Comparison of ENCODE assay signal across 10 cellular contexts in the genomic region with DNA sequence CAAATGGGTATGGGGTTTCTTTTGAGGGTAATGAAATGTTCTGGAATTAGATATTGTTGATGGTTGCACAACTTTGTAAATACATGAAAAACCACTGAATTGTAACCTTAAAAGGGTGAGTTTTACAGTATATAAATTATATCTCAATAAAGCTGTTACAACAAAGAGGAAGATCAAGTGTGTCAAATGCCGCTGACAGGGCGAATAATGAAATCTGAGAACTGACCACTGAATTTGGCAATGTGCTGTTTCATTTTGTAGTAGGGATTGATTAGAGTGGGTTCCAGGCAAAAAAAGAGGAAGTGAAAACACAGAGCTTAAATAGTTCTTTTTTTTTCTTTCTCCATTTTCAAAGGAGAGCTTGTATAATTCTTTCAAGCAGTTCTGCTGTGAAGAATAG.
DNase-seq lines count a peak whose midpoint lies in the region; ATAC-seq and TF ChIP-seq lines count a peak whose summit lies in the region.
"Had no signal": no experiment of that assay in that cellular context is flagged by ENCODE, and none has a peak within 500 bp of the region (broad histone marks: within the 10 kb centered on the region; RNA-seq: fewer than 3 reads in every experiment).

No MANE protein-coding gene starts in this region.

- no peak overlapping the region for H3K9ac ChIP-seq in mesendoderm (ENCODE audit: low read length)

- ATAC-seq in GM18498 (IDR thresholded peaks at IDR 0.05; ENCODE audit: unreplicated experiment) (peak; percentile 96), GM21723 (IDR thresholded peaks at IDR 0.05; ENCODE audit: unreplicated experiment) (peak; percentile 91), HG03575 (IDR thresholded peaks at IDR 0.05; ENCODE audit: extremely low read depth, insufficient number of reproducible peaks, low FRiP score, unreplicated experiment) (peak; percentile 93), esophagus mucosa (no peak)

- no peak overlapping the region for H2BK5ac ChIP-seq in mesendoderm (ENCODE audit: low read length)

- no peak overlapping the region for H3K56ac ChIP-seq in mesendoderm (ENCODE audit: low read length)

- H3K4me1 ChIP-seq in left ventricle myocardium inferior, result no peaks in the 10 kb centered on the region
- H3K4me1 ChIP-seq in mesendoderm (ENCODE audit: control insufficient read depth, low read depth, low read length), result no peaks in the 10 kb centered on the region

- no peaks in the 10 kb centered on the region for H3K9me3 ChIP-seq in left ventricle myocardium inferior (replicated peaks)

- intact Hi-C loops in left ventricle myocardium inferior (cut with micrococcal nuclease), result no loop called here

- H3K4me3 ChIP-seq in left ventricle myocardium inferior (no peak overlapping the region), mesendoderm (ENCODE audit: low read length) (no peak overlapping the region)

- H3K36me3 ChIP-seq in left ventricle myocardium inferior, result no peaks in the 10 kb centered on the region
- no peaks in the 10 kb centered on the region for H3K36me3 ChIP-seq in mesendoderm (ENCODE audit: control insufficient read depth, insufficient read depth, low read length)

- H4K8ac ChIP-seq in mesendoderm (ENCODE audit: low read depth, low read length), result no peak overlapping the region

- H3K79me1 ChIP-seq in mesendoderm (ENCODE audit: low read length), result no peaks in the 10 kb centered on the region

- H3K18ac ChIP-seq in mesendoderm (ENCODE audit: low read length), result no peak overlapping the region

- H2BK120ac ChIP-seq in mesendoderm (ENCODE audit: low read depth, low read length), result no peak overlapping the region

- no peaks in the 10 kb centered on the region for H3K79me2 ChIP-seq in mesendoderm (ENCODE audit: control insufficient read depth, insufficient read depth, low read length)

- no CpG with 5 or more reads among the region's 2 CpGs for WGBS in mesendoderm (ENCODE audit: extremely low coverage, insufficient coverage, low lambda C conversion rate)

- H3K27ac ChIP-seq in left ventricle myocardium inferior (replicated peaks), result peak overlapping the region; percentile 28
- H3K27ac ChIP-seq in mesendoderm (ENCODE audit: low read depth, low read length), result no peak overlapping the region

- no peak overlapping the region for H3K23ac ChIP-seq in mesendoderm (ENCODE audit: low read length)

- no peak overlapping the region for H3K4ac ChIP-seq in mesendoderm (ENCODE audit: low read depth, low read length)

- no peaks in the 10 kb centered on the region for H3K27me3 ChIP-seq in left ventricle myocardium inferior (ENCODE audit: low read depth)
- no peaks in the 10 kb centered on the region for H3K27me3 ChIP-seq in mesendoderm (ENCODE audit: insufficient read depth, low read length, poor library complexity)

- H2BK15ac ChIP-seq in mesendoderm (replicated peaks; ENCODE audit: low read depth), result no peak overlapping the region

- H4K5ac ChIP-seq in mesendoderm (ENCODE audit: low read length), result no peak overlapping the region

- no peak for TF ChIP-seq CTCF in left ventricle myocardium inferior (IDR thresholded peaks at IDR 0.05; ENCODE audit: borderline replicate concordance)

- H3K4me2 ChIP-seq in mesendoderm (ENCODE audit: low read length), result no peak overlapping the region

- H2AK5ac ChIP-seq in mesendoderm (ENCODE audit: low read length), result no peak overlapping the region

- DNase-seq in left ventricle myocardium inferior (no peak), NCI-H1092 treated with DMSO at 0.1 percent for 48 hours (lab: John Stamatoyannopoulos, UW) (no peak), mesendoderm (no peak), DMS153 (lab: John Stamatoyannopoulos, UW) (no peak)
- DNase-seq: activated CD8-positive, alpha-beta memory T cell treated with anti-CD3 and anti-CD28 coated beads, Interleukin-2, amount 50 U/mL, for 4 hours; NCI-H187 had no signal
